Comparison of ENCODE assay signal across 1 cellular context in the genomic region with DNA sequence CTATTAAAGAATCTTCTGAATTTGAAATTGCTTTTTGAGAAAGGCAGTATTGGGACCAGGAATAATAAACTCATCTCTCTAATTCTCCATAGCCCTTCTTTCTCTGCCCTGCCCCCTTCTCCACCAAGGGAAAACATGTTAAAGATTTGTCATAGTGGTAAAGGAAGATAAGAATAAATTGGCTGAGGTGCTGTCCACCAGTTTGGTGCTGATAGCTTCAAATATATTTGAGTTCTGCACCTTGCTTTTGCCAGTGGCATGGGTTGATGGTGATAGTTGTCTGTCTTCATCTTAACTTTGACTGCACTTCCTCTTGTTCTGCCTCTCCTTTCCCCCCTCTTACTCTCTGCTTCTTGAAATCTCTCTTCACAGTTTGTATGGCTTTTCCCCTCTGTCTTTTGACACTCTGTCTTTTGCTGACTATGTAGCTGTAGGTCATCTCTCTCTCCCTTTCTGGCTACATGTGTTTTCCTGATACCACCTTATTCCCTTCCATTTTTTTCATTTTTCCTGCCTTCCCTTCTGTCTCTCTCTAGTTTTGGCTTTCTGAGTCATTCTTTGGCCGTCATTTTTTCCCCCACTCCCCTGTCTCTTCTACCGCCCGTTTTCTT.
TF ChIP-seq lines count a peak whose summit lies in the region.

No MANE protein-coding gene starts in this region.

TF ChIP-seq in HCT116, 20 proteins besides CTCF, POLR2A, EP300 and RAD21:
- TF ChIP-seq ZNF274 (IDR thresholded peaks at IDR 0.05; ENCODE audit: low read depth, low read length) (no peak), ZFX (IDR thresholded peaks at IDR 0.05) (no peak), FOSL1 (IDR thresholded peaks at IDR 0.05; ENCODE audit: low read depth) (no peak)
- TF ChIP-seq, protein P1, sequence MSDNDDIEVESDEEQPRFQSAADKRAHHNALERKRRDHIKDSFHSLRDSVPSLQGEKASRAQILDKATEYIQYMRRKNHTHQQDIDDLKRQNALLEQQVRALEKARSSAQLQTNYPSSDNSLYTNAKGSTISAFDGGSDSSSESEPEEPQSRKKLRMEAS (IDR thresholded peaks at IDR 0.05), result no peak
- TF ChIP-seq, protein P2, sequence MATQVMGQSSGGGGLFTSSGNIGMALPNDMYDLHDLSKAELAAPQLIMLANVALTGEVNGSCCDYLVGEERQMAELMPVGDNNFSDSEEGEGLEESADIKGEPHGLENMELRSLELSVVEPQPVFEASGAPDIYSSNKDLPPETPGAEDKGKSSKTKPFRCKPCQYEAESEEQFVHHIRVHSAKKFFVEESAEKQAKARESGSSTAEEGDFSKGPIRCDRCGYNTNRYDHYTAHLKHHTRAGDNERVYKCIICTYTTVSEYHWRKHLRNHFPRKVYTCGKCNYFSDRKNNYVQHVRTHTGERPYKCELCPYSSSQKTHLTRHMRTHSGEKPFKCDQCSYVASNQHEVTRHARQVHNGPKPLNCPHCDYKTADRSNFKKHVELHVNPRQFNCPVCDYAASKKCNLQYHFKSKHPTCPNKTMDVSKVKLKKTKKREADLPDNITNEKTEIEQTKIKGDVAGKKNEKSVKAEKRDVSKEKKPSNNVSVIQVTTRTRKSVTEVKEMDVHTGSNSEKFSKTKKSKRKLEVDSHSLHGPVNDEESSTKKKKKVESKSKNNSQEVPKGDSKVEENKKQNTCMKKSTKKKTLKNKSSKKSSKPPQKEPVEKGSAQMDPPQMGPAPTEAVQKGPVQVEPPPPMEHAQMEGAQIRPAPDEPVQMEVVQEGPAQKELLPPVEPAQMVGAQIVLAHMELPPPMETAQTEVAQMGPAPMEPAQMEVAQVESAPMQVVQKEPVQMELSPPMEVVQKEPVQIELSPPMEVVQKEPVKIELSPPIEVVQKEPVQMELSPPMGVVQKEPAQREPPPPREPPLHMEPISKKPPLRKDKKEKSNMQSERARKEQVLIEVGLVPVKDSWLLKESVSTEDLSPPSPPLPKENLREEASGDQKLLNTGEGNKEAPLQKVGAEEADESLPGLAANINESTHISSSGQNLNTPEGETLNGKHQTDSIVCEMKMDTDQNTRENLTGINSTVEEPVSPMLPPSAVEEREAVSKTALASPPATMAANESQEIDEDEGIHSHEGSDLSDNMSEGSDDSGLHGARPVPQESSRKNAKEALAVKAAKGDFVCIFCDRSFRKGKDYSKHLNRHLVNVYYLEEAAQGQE (IDR thresholded peaks at IDR 0.05; ENCODE audit: low read depth), result peak; percentile 63
